ENCODE assay signal across 1 cellular context in the genomic region with DNA sequence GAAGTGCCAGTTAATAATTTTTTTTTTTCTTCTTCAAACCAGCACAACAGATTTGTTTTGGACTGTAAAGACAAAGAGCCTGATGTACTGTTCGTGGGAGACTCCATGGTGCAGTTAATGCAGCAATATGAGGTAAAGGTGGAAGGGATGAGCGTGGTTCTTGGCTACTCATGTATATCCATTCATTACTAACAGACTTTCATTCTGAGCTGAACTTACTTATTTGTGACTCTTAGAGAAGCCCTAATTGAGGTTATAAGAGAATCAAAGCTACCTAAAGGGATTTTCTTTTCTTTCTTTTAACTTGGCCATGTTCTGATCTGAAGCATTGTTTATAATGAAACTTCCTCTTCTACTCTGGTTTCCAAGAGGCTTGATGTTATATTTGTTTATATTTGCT.
TF ChIP-seq lines count a peak whose summit lies in the region.

No MANE protein-coding gene starts in this region.

TF ChIP-seq in K562, 482 proteins besides CTCF, POLR2A, EP300 and RAD21:
- no peak for TF ChIP-seq HMG20B (CRISPR knock-in tag; IDR thresholded peaks at IDR 0.05)
- no peak for TF ChIP-seq NFE2L1 (tag; IDR thresholded peaks at IDR 0.05; ENCODE audit: borderline replicate concordance, low read depth)
- TF ChIP-seq BCOR (IDR thresholded peaks at IDR 0.05), result no peak
- TF ChIP-seq MCM2 (IDR thresholded peaks at IDR 0.05; ENCODE audit: low read depth), result no peak
- no peak for TF ChIP-seq HMG20A (CRISPR knock-in tag; conservative IDR thresholded peaks at IDR 0.05)
- no peak for TF ChIP-seq ZNF644 (tag; IDR thresholded peaks at IDR 0.05; ENCODE audit: low read depth)
- TF ChIP-seq, protein P1, sequence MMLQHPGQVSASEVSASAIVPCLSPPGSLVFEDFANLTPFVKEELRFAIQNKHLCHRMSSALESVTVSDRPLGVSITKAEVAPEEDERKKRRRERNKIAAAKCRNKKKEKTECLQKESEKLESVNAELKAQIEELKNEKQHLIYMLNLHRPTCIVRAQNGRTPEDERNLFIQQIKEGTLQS (IDR thresholded peaks at IDR 0.05), result no peak
- TF ChIP-seq, protein P1 (CRISPR knock-in tag; conservative IDR thresholded peaks at IDR 0.05), result no peak
- TF ChIP-seq ZNF212 (CRISPR knock-in tag; IDR thresholded peaks at IDR 0.05), result no peak
- TF ChIP-seq CREBBP (IDR thresholded peaks at IDR 0.05; ENCODE audit: low read depth, low read length), result no peak
